ENCODE assay signal across 8 cellular contexts in genomic region chr22:41433480-41433879, GRCh38. TPM values are rescaled to one million over a fixed set of nuclear protein-coding genes. Genes with fewer than 3 reads are reported as not detected.
DNase-seq lines count a peak whose midpoint lies in the region; ATAC-seq and TF ChIP-seq lines count a peak whose summit lies in the region.
"Not testable (repeated sequence)": the region's sequence is repeated elsewhere in the genome, so short reads cannot be mapped to it uniquely, and the experiment has no call there.

No MANE protein-coding gene starts in this region.

- not testable (repeated sequence) for BruUV-seq in IMR-90 (replicated peaks; lab: Mats Ljungman, UMichigan)

- H3K9me3 ChIP-seq in IMR-90 (ENCODE audit: control insufficient read depth, insufficient read depth, low read length); right atrium auricular region; psoas muscle; tibial nerve: not testable (repeated sequence)

- not testable (repeated sequence) for H3K27me3 Mint-ChIP-seq in activated T-cell treated with anti-CD3 and anti-CD28 coated beads, Interleukin-2, amount 50 U/mL, for 24 hours

- not testable (repeated sequence) for H4K8ac ChIP-seq in IMR-90 (ENCODE audit: low read depth in 2 of 2, low read length in 2 of 2)

- DNase-seq in IMR-90; activated T-cell treated with anti-CD3 and anti-CD28 coated beads, Interleukin-2, amount 50 U/mL, for 24 hours; coronary artery (ENCODE audit: low spot score); right atrium auricular region (ENCODE audit: low spot score); psoas muscle; stimulated activated effector memory CD8-positive, alpha-beta T cell treated with anti-CD3 and anti-CD28 coated beads, Interleukin-12 subunit alpha, Interleukin-12 subunit beta, amount 100 ng/mL, for 72 hours (ENCODE audit: low spot score in 2 of 2); tibial nerve (ENCODE audit: low spot score in 2 of 2): not testable (repeated sequence)
- DNase-seq in fibroblast of pulmonary artery (ENCODE audit: low read depth): peak; percentile 52

- H3K18ac ChIP-seq in IMR-90 (ENCODE audit: low read depth, low read length): not testable (repeated sequence)

- not testable (repeated sequence) for H4K5ac ChIP-seq in IMR-90 (ENCODE audit: low read depth, low read length)

- H3K4me1 Mint-ChIP-seq in activated T-cell treated with anti-CD3 and anti-CD28 coated beads, Interleukin-2, amount 50 U/mL, for 24 hours (ENCODE audit: low read depth): peaks cover 10% of the 10 kb centered on the region
- peaks cover 39% of the 10 kb centered on the region for H3K4me1 Mint-ChIP-seq in stimulated activated effector memory CD8-positive, alpha-beta T cell treated with anti-CD3 and anti-CD28 coated beads, Interleukin-12 subunit alpha, Interleukin-12 subunit beta, amount 100 ng/mL, for 72 hours

- H2BK5ac ChIP-seq in IMR-90 (ENCODE audit: low read depth, low read length, poor library complexity, severe bottlenecking): not testable (repeated sequence)

- not testable (repeated sequence) for H2AFZ ChIP-seq in IMR-90 (replicated peaks; ENCODE audit: low read length, poor library complexity)

- H2AK5ac ChIP-seq in IMR-90 (ENCODE audit: low read depth, low read length): not testable (repeated sequence)

- H2AK9ac ChIP-seq in IMR-90 (replicated peaks; ENCODE audit: low read depth, low read length, poor library complexity): not testable (repeated sequence)

- in situ Hi-C loops in IMR-90 (cut with MboI; ENCODE audit: low sequenced_read_pairs): not testable (repeated sequence)

- H2BK15ac ChIP-seq in IMR-90 (ENCODE audit: low read depth, low read length): not testable (repeated sequence)

- H3K4ac ChIP-seq in IMR-90 (ENCODE audit: low read depth, low read length): not testable (repeated sequence)

- peaks cover 75% of the 10 kb centered on the region for H4K20me1 ChIP-seq in IMR-90 (ENCODE audit: insufficient read depth, low read length)

- H3K4me2 ChIP-seq in IMR-90 (ENCODE audit: low read depth, low read length): not testable (repeated sequence)

- TF ChIP-seq CTCF in IMR-90 (conservative IDR thresholded peaks at IDR 0.05; ENCODE audit: low read depth, low read length); coronary artery (IDR thresholded peaks at IDR 0.05); fibroblast of pulmonary artery (IDR thresholded peaks at IDR 0.05; ENCODE audit: low read length, missing control alignments); right atrium auricular region (IDR thresholded peaks at IDR 0.05); psoas muscle (IDR thresholded peaks at IDR 0.05); tibial nerve (IDR thresholded peaks at IDR 0.05): not testable (repeated sequence)

- not testable (repeated sequence) for H4K91ac ChIP-seq in IMR-90 (ENCODE audit: insufficient read depth, low read depth, low read length)

- peaks cover 68% of the 10 kb centered on the region for H3K36me3 Mint-ChIP-seq in activated T-cell treated with anti-CD3 and anti-CD28 coated beads, Interleukin-2, amount 50 U/mL, for 24 hours (ENCODE audit: low read depth)
- H3K36me3 Mint-ChIP-seq in stimulated activated effector memory CD8-positive, alpha-beta T cell treated with anti-CD3 and anti-CD28 coated beads, Interleukin-12 subunit alpha, Interleukin-12 subunit beta, amount 100 ng/mL, for 72 hours: peaks cover 84% of the 10 kb centered on the region

- CTCF ChIA-PET in IMR-90 (lab: Yijun Ruan, JAX): not testable (repeated sequence)

- H3K4me3 ChIP-seq in IMR-90 (ENCODE audit: insufficient read depth, low read depth, low read length); coronary artery; fibroblast of pulmonary artery (replicated peaks; ENCODE audit: low read depth, low read length); right atrium auricular region; psoas muscle; tibial nerve: not testable (repeated sequence)

- not testable (repeated sequence) for H3K9me3 Mint-ChIP-seq in activated T-cell treated with anti-CD3 and anti-CD28 coated beads, Interleukin-2, amount 50 U/mL, for 24 hours; stimulated activated effector memory CD8-positive, alpha-beta T cell treated with anti-CD3 and anti-CD28 coated beads, Interleukin-12 subunit alpha, Interleukin-12 subunit beta, amount 100 ng/mL, for 72 hours

- not testable (repeated sequence) for TF ChIP-seq EP300 in tibial nerve (IDR thresholded peaks at IDR 0.05)

- not testable (repeated sequence) for TF ChIP-seq POLR2A in IMR-90 (IDR thresholded peaks at IDR 0.05; ENCODE audit: low read depth, low read length); tibial nerve (IDR thresholded peaks at IDR 0.05)

- H3K14ac ChIP-seq in IMR-90 (replicated peaks; ENCODE audit: low read depth, low read length): not testable (repeated sequence)

- intact Hi-C loops in IMR-90 (cut with micrococcal nuclease); psoas muscle (cut with DNase I): not testable (repeated sequence)

- H2BK20ac ChIP-seq in IMR-90 (ENCODE audit: low read depth, low read length): not testable (repeated sequence)

- H3K27me3 ChIP-seq in IMR-90 (ENCODE audit: control insufficient read depth, insufficient read depth, low read length); right atrium auricular region; psoas muscle (ENCODE audit: insufficient read depth in 3 of 3, low read length in 2 of 3); tibial nerve: not testable (repeated sequence)

- H3K36me3 ChIP-seq in IMR-90 (ENCODE audit: control insufficient read depth, insufficient read depth, low read length) (peaks cover 51% of the 10 kb centered on the region), right atrium auricular region (peaks cover 59% of the 10 kb centered on the region), psoas muscle (ENCODE audit: insufficient read depth in 1 of 2, low read depth in 1 of 2) (peaks cover 0 to 49% of the 10 kb centered on the region in 2 donors), tibial nerve (peaks cover 3 to 72% (median 19%) of the 10 kb centered on the region in 3 donors)

- no CpG with 5 or more reads among the region's 1 CpG for WGBS in IMR-90 (ENCODE audit: extremely low coverage in 2 of 2, insufficient read length in 1 of 2), 2 experiments
- 30 to 64% (median 33%) methylated on average over 1 of the region's 1 CpG for WGBS in psoas muscle, 3 donors
- 30 to 31% methylated on average over 1 of the region's 1 CpG for WGBS in tibial nerve, 2 donors

- H3K27ac Mint-ChIP-seq in activated T-cell treated with anti-CD3 and anti-CD28 coated beads, Interleukin-2, amount 50 U/mL, for 24 hours: peak overlapping the region; percentile 33
- H3K27ac Mint-ChIP-seq in stimulated activated effector memory CD8-positive, alpha-beta T cell treated with anti-CD3 and anti-CD28 coated beads, Interleukin-12 subunit alpha, Interleukin-12 subunit beta, amount 100 ng/mL, for 72 hours: peak overlapping the region; percentile 20

- H3K79me1 ChIP-seq in IMR-90 (ENCODE audit: low read depth in 1 of 2, low read length in 2 of 2): peaks cover 20 to 62% of the 10 kb centered on the region in 2 experiments

- ATAC-seq in IMR-90 (ENCODE audit: low read depth); psoas muscle; stimulated activated effector memory CD8-positive, alpha-beta T cell treated with anti-CD3 and anti-CD28 coated beads, Interleukin-12 subunit alpha, Interleukin-12 subunit beta, amount 100 ng/mL, for 72 hours: not testable (repeated sequence)

- H2BK120ac ChIP-seq in IMR-90 (ENCODE audit: low read depth, low read length): not testable (repeated sequence)

- H3K27ac ChIP-seq in IMR-90 (ENCODE audit: insufficient read depth, low read length): not testable (repeated sequence)
- peak overlapping the region; percentile 22 to 35 for H3K27ac ChIP-seq in coronary artery
- H3K27ac ChIP-seq in right atrium auricular region: peak overlapping the region; percentile 29 to 42
- peak overlapping the region; percentile 55 for H3K27ac ChIP-seq in psoas muscle
- H3K27ac ChIP-seq in tibial nerve: peak overlapping the region in 3 of 4 donors; percentile 45 to 77 (median 56)

- H3K4me1 ChIP-seq in IMR-90 (ENCODE audit: control insufficient read depth, insufficient read depth, low read length): not testable (repeated sequence)
- H3K4me1 ChIP-seq in right atrium auricular region (peaks cover 0 to 42% of the 10 kb centered on the region in 2 donors), psoas muscle (peaks cover 59% of the 10 kb centered on the region), tibial nerve (peaks cover 0 to 65% (median 31%) of the 10 kb centered on the region in 4 donors)

- not testable (repeated sequence) for H3K9ac ChIP-seq in IMR-90 (ENCODE audit: low read depth, low read length)

- H3K9me1 ChIP-seq in IMR-90 (ENCODE audit: insufficient read depth, low read length): peaks cover 10% of the 10 kb centered on the region

- TF ChIP-seq RAD21 in IMR-90 (IDR thresholded peaks at IDR 0.05; ENCODE audit: low read length): not testable (repeated sequence)

- H3K23ac ChIP-seq in IMR-90 (ENCODE audit: low read depth, low read length): not testable (repeated sequence)

- dilution Hi-C loops in IMR-90 (cut with HindIII; ENCODE audit: low sequenced_read_pairs, unreplicated experiment): not testable (repeated sequence)

- H3K4me3 Mint-ChIP-seq in activated T-cell treated with anti-CD3 and anti-CD28 coated beads, Interleukin-2, amount 50 U/mL, for 24 hours; stimulated activated effector memory CD8-positive, alpha-beta T cell treated with anti-CD3 and anti-CD28 coated beads, Interleukin-12 subunit alpha, Interleukin-12 subunit beta, amount 100 ng/mL, for 72 hours: not testable (repeated sequence)

- POLR2A ChIA-PET in IMR-90 (lab: Charles Lee; ENCODE audit: unreplicated experiment): not testable (repeated sequence)

- not testable (repeated sequence) for H3K56ac ChIP-seq in IMR-90 (ENCODE audit: extremely low read depth, insufficient read depth, low read length)

RNA-seq across cellular contexts. Expression of gene TOB2, which starts 13.1 kb away (rescaled TPM):
- total RNA-seq in IMR-90 (2012; rRNA removed) (16.9 and 17.4 TPM in 2 replicates), right atrium auricular region (10 to 100 TPM; 49.1 to 55.3 TPM), psoas muscle (100 to 1,000 TPM in 1 of 4 donors, 10 to 100 TPM in 3; 12.3 to 111 (median 50.9) TPM), tibial nerve (10 to 100 TPM; 50.8 to 67.3 (median 56.9) TPM)
- polyA plus RNA-seq in IMR-90 (2012; rRNA removed) (23.3 and 24.2 TPM in 2 replicates), psoas muscle (10 to 100 TPM in 2 of 3 donors, 1 to 10 TPM in 1; 9.5 to 26.1 (median 23.4) TPM)
- 16.0 and 24.3 TPM in 2 replicates for polyA plus RNA-seq in IMR-90 (2012; cell fraction: cytosol; rRNA removed)
- polyA plus RNA-seq in IMR-90 (2012; cell fraction: nucleus; rRNA removed; ENCODE audit: low replicate concordance): 16.4 and 23.4 TPM in 2 replicates

RNA-seq across cellular contexts. Expression of gene PHF5A, which starts 35.0 kb away (rescaled TPM):
- total RNA-seq in IMR-90 (2012; rRNA removed) (50.9 and 76.1 TPM in 2 replicates), right atrium auricular region (10 to 100 TPM; 19.3 to 23.5 TPM), psoas muscle (10 to 100 TPM; 19.9 to 40.0 (median 23.4) TPM), tibial nerve (10 to 100 TPM; 32.6 to 51.5 (median 36.4) TPM)
- polyA plus RNA-seq in IMR-90 (2012; rRNA removed) (49.1 and 54.9 TPM in 2 replicates), psoas muscle (10 to 100 TPM; 34.3 to 79.2 (median 49.0) TPM)
- polyA plus RNA-seq in IMR-90 (2012; cell fraction: cytosol; rRNA removed): 14.7 and 25.4 TPM in 2 replicates
- polyA plus RNA-seq in IMR-90 (2012; cell fraction: nucleus; rRNA removed; ENCODE audit: low replicate concordance): 14.0 and 14.6 TPM in 2 replicates

RNA-seq across cellular contexts. Expression of gene ACO2, which starts 35.4 kb away (rescaled TPM):
- total RNA-seq in IMR-90 (2012; rRNA removed): 65.3 and 71.3 TPM in 2 replicates
- 69.5 and 72.9 TPM in 2 replicates for polyA plus RNA-seq in IMR-90 (2012; rRNA removed)
- 55.7 and 81.0 TPM in 2 replicates for polyA plus RNA-seq in IMR-90 (2012; cell fraction: cytosol; rRNA removed)
- polyA plus RNA-seq in IMR-90 (2012; cell fraction: nucleus; rRNA removed; ENCODE audit: low replicate concordance): 43.2 and 73.9 TPM in 2 replicates
- total RNA-seq in right atrium auricular region: 100 to 1,000 TPM; 447 to 604 TPM
- 100 to 1,000 TPM; 422 to 513 (median 474) TPM for total RNA-seq in psoas muscle
- 100 to 1,000 TPM; 346 to 459 (median 402) TPM for polyA plus RNA-seq in psoas muscle
- 10 to 100 TPM; 69.9 to 91.1 (median 76.4) TPM for total RNA-seq in tibial nerve

RNA-seq across cellular contexts. Expression of gene TEF, which starts 51.7 kb away (rescaled TPM):
- total RNA-seq in IMR-90 (2012; rRNA removed): 5.6 and 6.1 TPM in 2 replicates
- 11.6 and 14.4 TPM in 2 replicates for polyA plus RNA-seq in IMR-90 (2012; rRNA removed)
- 4.4 and 5.7 TPM in 2 replicates for polyA plus RNA-seq in IMR-90 (2012; cell fraction: cytosol; rRNA removed)
- 4.7 and 8.8 TPM in 2 replicates for polyA plus RNA-seq in IMR-90 (2012; cell fraction: nucleus; rRNA removed; ENCODE audit: low replicate concordance)
- 10 to 100 TPM; 12.7 to 14.2 TPM for total RNA-seq in right atrium auricular region
- 10 to 100 TPM; 11.7 to 23.9 (median 16.1) TPM for total RNA-seq in psoas muscle
- polyA plus RNA-seq in psoas muscle: 1 to 10 TPM; 2.0 to 7.8 (median 6.2) TPM
- 10 to 100 TPM; 20.1 to 49.4 (median 43.9) TPM for total RNA-seq in tibial nerve
